Comparison of ENCODE assay signal across 1 cellular context in genomic region chr9:117487555-117488175, GRCh38.
TF ChIP-seq lines count a peak whose summit lies in the region.

No MANE protein-coding gene starts in this region.

TF ChIP-seq in HepG2, 621 proteins besides CTCF, POLR2A, EP300 and RAD21 (continued from another document and continues in another):
- 0 out of 2 replicates have a peak, but pooled peaks have one; percentile 56 for TF ChIP-seq KIAA2018 (CRISPR knock-in tag; IDR thresholded peaks at IDR 0.05; ENCODE audit: borderline replicate concordance)
- TF ChIP-seq HOXD1 (CRISPR knock-in tag; IDR thresholded peaks at IDR 0.05), result no peak
- TF ChIP-seq ZNF260 (CRISPR knock-in tag; IDR thresholded peaks at IDR 0.05; ENCODE audit: borderline replicate concordance, low read depth), result no peak
- TF ChIP-seq ZMYM2 (CRISPR knock-in tag; IDR thresholded peaks at IDR 0.05), result no peak
- no peak for TF ChIP-seq NFIB (CRISPR knock-in tag; IDR thresholded peaks at IDR 0.05; ENCODE audit: borderline replicate concordance)
- TF ChIP-seq ZNF264 (CRISPR knock-in tag; IDR thresholded peaks at IDR 0.05), result 0 out of 2 replicates have a peak, but pooled peaks have one; percentile 26
- no peak for TF ChIP-seq AKNA (CRISPR knock-in tag; IDR thresholded peaks at IDR 0.05; ENCODE audit: borderline replicate concordance)
- TF ChIP-seq CSRNP1 (CRISPR knock-in tag; IDR thresholded peaks at IDR 0.05), result no peak
- 0 out of 2 replicates have a peak, but pooled peaks have one; percentile 48 for TF ChIP-seq ATF2 (CRISPR knock-in tag; IDR thresholded peaks at IDR 0.05)
- TF ChIP-seq ATF6 (CRISPR knock-in tag; conservative IDR thresholded peaks at IDR 0.05), result no peak
- no peak for TF ChIP-seq MTA3 (CRISPR knock-in tag; IDR thresholded peaks at IDR 0.05)
- TF ChIP-seq PLSCR1 (CRISPR knock-in tag; IDR thresholded peaks at IDR 0.05; ENCODE audit: borderline replicate concordance), result no peak
- TF ChIP-seq JUNB (CRISPR knock-in tag; IDR thresholded peaks at IDR 0.05; ENCODE audit: borderline replicate concordance), result no peak
- no peak for TF ChIP-seq KAT2B (IDR thresholded peaks at IDR 0.05; ENCODE audit: borderline replicate concordance, low read depth, low read length)
- no peak for TF ChIP-seq PRDM4 (CRISPR knock-in tag; IDR thresholded peaks at IDR 0.05; ENCODE audit: borderline replicate concordance)
- no peak for TF ChIP-seq RBM22 (optimal IDR thresholded peaks at IDR 0.05; ENCODE audit: low read length)
- TF ChIP-seq ZNF780A (CRISPR knock-in tag; IDR thresholded peaks at IDR 0.05), result no peak
- peak; percentile 70; the same call in 1 of the 2 replicates for TF ChIP-seq ZZZ3 (CRISPR knock-in tag; IDR thresholded peaks at IDR 0.05; ENCODE audit: borderline replicate concordance)
- no peak for TF ChIP-seq ZNF790 (CRISPR knock-in tag; IDR thresholded peaks at IDR 0.05; ENCODE audit: borderline replicate concordance)
- TF ChIP-seq SRSF9 (IDR thresholded peaks at IDR 0.05; ENCODE audit: borderline replicate concordance, insufficient read depth, low read depth, low read length, poor library complexity, severe bottlenecking), result no peak
- TF ChIP-seq ZNF737 (CRISPR knock-in tag; IDR thresholded peaks at IDR 0.05; ENCODE audit: borderline replicate concordance), result no peak
- TF ChIP-seq MXD1 (CRISPR knock-in tag; IDR thresholded peaks at IDR 0.05), result no peak
- no peak for TF ChIP-seq ZNF207 (IDR thresholded peaks at IDR 0.05; ENCODE audit: borderline replicate concordance)
- peak; percentile 51; the same call in 1 of the 2 replicates for TF ChIP-seq HOXA5 (CRISPR knock-in tag; IDR thresholded peaks at IDR 0.05)
- no peak for TF ChIP-seq U2AF2 (IDR thresholded peaks at IDR 0.05; ENCODE audit: low read depth, low read length)
- TF ChIP-seq GABPA (IDR thresholded peaks at IDR 0.05; ENCODE audit: low read depth, low read length), result 0 out of 2 replicates have a peak, but pooled peaks have one; percentile 5
- peak; percentile 20; the same call in 1 of the 2 replicates for TF ChIP-seq GABPA (CRISPR knock-in tag; IDR thresholded peaks at IDR 0.05; ENCODE audit: low read depth)
- no peak for TF ChIP-seq KLF9 (CRISPR knock-in tag; IDR thresholded peaks at IDR 0.05; ENCODE audit: low read depth)
- TF ChIP-seq SP1 (IDR thresholded peaks at IDR 0.05), result no peak
- 0 out of 2 replicates have a peak, but pooled peaks have one; percentile 18 for TF ChIP-seq SP1 (CRISPR knock-in tag; IDR thresholded peaks at IDR 0.05)
- TF ChIP-seq ZNF34 (CRISPR knock-in tag; IDR thresholded peaks at IDR 0.05; ENCODE audit: borderline replicate concordance), result peak; percentile 86; the same call in 1 of the 2 replicates
